Comparison of ENCODE assay signal across 13 cellular contexts in the genomic region with DNA sequence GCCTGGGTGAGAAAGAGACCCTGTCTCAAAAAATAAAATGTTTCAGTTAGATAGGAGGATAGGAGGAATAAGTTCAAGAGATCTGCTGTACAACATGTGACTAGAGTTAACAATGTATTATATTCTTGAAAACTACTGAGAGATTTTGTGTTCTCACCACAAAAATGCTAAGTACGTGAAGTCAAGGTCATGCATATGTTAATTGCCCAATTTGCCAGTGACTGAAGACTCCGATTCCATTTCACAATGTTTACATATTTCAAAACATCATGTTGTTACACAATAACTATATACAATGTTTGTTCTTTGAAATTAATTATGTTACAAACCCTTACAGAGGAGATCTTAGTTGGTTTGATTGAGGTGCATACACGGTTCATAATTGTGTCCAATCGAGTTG.
"Had no signal": no experiment of that assay in that cellular context is flagged by ENCODE, and none has a peak within 500 bp of the region (broad histone marks: within the 10 kb centered on the region; RNA-seq: fewer than 3 reads in every experiment).

No MANE protein-coding gene starts in this region.

- H3K9ac ChIP-seq: parathyroid adenoma had no signal

- DNase-seq: activated naive CD4-positive, alpha-beta T cell; activated naive CD8-positive, alpha-beta T cell treated with anti-CD3 and anti-CD28 coated beads, Interleukin-2, amount 10 ng/mL, durations not matched to agents 7 days and 5 days; activated T-cell treated with anti-CD3 and anti-CD28 coated beads for 4 hours; aorta; hippocampal formation; left ventricle myocardium inferior; mucosa of descending colon; naive thymus-derived CD8-positive, alpha-beta T cell; stimulated activated CD4-positive, alpha-beta T cell treated with anti-CD3 and anti-CD28 coated beads, Interleukin-2, amount 100 ng/mL, for 48 hours had no signal

- H3K4me3 ChIP-seq: esophagus muscularis mucosa, left ventricle myocardium inferior, mucosa of descending colon had no signal

- H3K27ac ChIP-seq: esophagus muscularis mucosa, left ventricle myocardium inferior, parathyroid adenoma had no signal

- H3K9me3 ChIP-seq: esophagus muscularis mucosa, left ventricle myocardium inferior, mucosa of descending colon had no signal

- H2AFZ ChIP-seq: parathyroid adenoma had no signal

- H3K4me1 ChIP-seq: esophagus muscularis mucosa, left ventricle myocardium inferior, parathyroid adenoma had no signal

- H3K36me3 ChIP-seq: esophagus muscularis mucosa, left ventricle myocardium inferior had no signal

- ATAC-seq: activated CD4-positive, CD25-positive, alpha-beta regulatory T cell treated with anti-CD3 and anti-CD28 coated beads, Interleukin-2, amount 50 U/mL, for 24 hours; mucosa of descending colon; naive thymus-derived CD8-positive, alpha-beta T cell; stimulated activated memory B cell treated with anti-CD40 and anti-IgM and Interleukin-4, amounts not matched to agents 10 μg/mL and 1 μg/mL and 100 μg/mL, for 72 hours had no signal
